11 cellular contexts compared by ENCODE assay signal in the genomic region with DNA sequence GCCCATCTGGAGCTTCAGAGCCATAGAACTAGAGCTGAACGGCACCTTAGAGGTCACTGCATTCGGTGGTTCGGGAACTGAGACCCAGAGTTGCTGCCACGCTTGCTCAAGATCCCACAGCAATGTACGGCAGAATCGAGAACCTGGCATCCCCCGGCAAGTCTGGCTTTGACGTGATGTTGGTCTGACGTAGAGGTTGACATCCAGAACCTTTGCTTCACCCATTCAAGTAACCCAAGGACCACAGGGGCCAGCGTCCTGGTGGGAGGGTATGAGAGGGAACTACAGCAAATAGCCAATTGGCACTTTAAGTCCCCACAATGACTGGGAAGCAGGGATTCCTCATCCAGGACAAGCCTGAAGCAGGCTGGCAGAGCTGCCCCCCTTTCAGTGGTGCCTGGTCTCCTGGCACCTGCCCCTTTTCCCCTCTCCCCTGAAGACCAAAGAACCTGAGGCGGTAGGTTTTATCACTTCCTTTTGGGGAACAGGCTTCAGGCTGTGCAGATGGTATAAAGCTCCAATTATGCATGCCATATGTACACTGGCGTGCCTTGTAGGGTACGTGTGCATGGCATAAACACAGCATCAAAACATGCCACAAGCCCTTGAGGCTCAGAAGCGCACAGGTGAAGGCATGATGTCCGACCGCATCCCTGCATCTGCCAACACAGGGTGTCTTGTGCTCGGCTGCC. TPM values are rescaled to one million over a fixed set of nuclear protein-coding genes. Genes with fewer than 3 reads are reported as not detected.
A peak's percentile ranks its signal among the peaks of the same experiment; 100 is the strongest.
DNase-seq lines count a peak whose midpoint lies in the region; ATAC-seq and TF ChIP-seq lines count a peak whose summit lies in the region.
"Had no signal": no experiment of that assay in that cellular context is flagged by ENCODE, and none has a peak within 500 bp of the region (broad histone marks: within the 10 kb centered on the region; RNA-seq: fewer than 3 reads in every experiment).

No MANE protein-coding gene starts in this region.

- no peak overlapping the region for H3K4me3 Mint-ChIP-seq in activated CD4-positive, alpha-beta T cell treated with anti-CD3 and anti-CD28 coated beads for 36 hours
- H3K4me3 Mint-ChIP-seq in activated CD4-positive, alpha-beta T cell treated with anti-CD3 and anti-CD28 coated beads, Interleukin-2, amount 10 ng/mL, durations not matched to agents 7 days and 5 days: no peak overlapping the region
- H3K4me3 Mint-ChIP-seq: activated T-cell treated with anti-CD3 and anti-CD28 coated beads, Interleukin-2, amount 50 U/mL, for 72 hours; central memory CD8-positive, alpha-beta T cell had no signal

- H3K27me3 ChIP-seq in body of pancreas (no peaks in the 10 kb centered on the region), mucosa of stomach (ENCODE audit: control insufficient read depth, insufficient read depth, low read length) (no peaks in the 10 kb centered on the region), tibial nerve (no peaks in the 10 kb centered on the region)

- no peak overlapping the region for H3K9ac ChIP-seq in mucosa of stomach (ENCODE audit: low read length)

- H3K27ac ChIP-seq in body of pancreas: peak overlapping the region; percentile 52 to 92 (median 90)
- H3K27ac ChIP-seq in tibial nerve: peak overlapping the region; percentile 52 to 94 (median 66)

- H3K4me1 ChIP-seq in body of pancreas (peaks cover 63% of the 10 kb centered on the region), mucosa of stomach (ENCODE audit: control insufficient read depth, insufficient read depth, low read length) (peaks cover 47% of the 10 kb centered on the region), tibial nerve (peaks cover 0 to 58% (median 16%) of the 10 kb centered on the region in 4 donors)

- H3K4me3 ChIP-seq in body of pancreas (no peak overlapping the region), mucosa of stomach (ENCODE audit: low read length) (peak overlapping the region; percentile 3), tibial nerve (peak overlapping the region; percentile 38 to 77 (median 47))
- H3K4me3 ChIP-seq: mucosa of descending colon had no signal

- H3K27me3 Mint-ChIP-seq in activated CD4-positive, alpha-beta T cell treated with anti-CD3 and anti-CD28 coated beads for 36 hours: no peaks in the 10 kb centered on the region
- peaks cover 9% of the 10 kb centered on the region for H3K27me3 Mint-ChIP-seq in activated CD4-positive, alpha-beta T cell treated with anti-CD3 and anti-CD28 coated beads, Interleukin-2, amount 10 ng/mL, durations not matched to agents 7 days and 5 days
- H3K27me3 Mint-ChIP-seq: central memory CD8-positive, alpha-beta T cell had no signal

- TF ChIP-seq CTCF in body of pancreas (IDR thresholded peaks at IDR 0.05): no peak
- no peak for TF ChIP-seq CTCF in tibial nerve (IDR thresholded peaks at IDR 0.05)

- 51 to 72% methylated on average over 9 to 17 of the region's 17 CpGs for WGBS in body of pancreas, 2 donors
- 58 to 70% methylated on average over 13 to 17 of the region's 17 CpGs for WGBS in tibial nerve, 2 donors

- POLR2A ChIA-PET in activated CD4-positive, alpha-beta T cell treated with anti-CD3 and anti-CD28 coated beads for 36 hours (lab: Charles Lee): interaction anchor here (0.6 to 2.9 kb wide), 3 partner anchors 9 to 31 kb away, joined by 4 to 13 read pairs (median 11); partner anchors contain the start of gene TEF
- POLR2A ChIA-PET in activated CD4-positive, alpha-beta T cell treated with anti-CD3 and anti-CD28 coated beads, Interleukin-2, amount 10 ng/mL, durations not matched to agents 7 days and 5 days (lab: Charles Lee): no interaction called here

- CTCF ChIA-PET in activated CD4-positive, alpha-beta T cell treated with anti-CD3 and anti-CD28 coated beads for 36 hours (lab: Charles Lee): interaction anchor here (0.6 to 1.2 kb wide), 5 partner anchors 83 to 701 kb away, joined by 3 to 5 read pairs (median 4); no protein-coding TSS in a partner anchor
- CTCF ChIA-PET in activated CD4-positive, alpha-beta T cell treated with anti-CD3 and anti-CD28 coated beads, Interleukin-2, amount 10 ng/mL, durations not matched to agents 7 days and 5 days (lab: Charles Lee): interaction anchor here (0.9 kb wide), 1 partner anchor 37 kb away, joined by 3 read pairs; no protein-coding TSS in a partner anchor

- TF ChIP-seq POLR2A in body of pancreas (IDR thresholded peaks at IDR 0.05) (no peak), tibial nerve (IDR thresholded peaks at IDR 0.05) (no peak)

- H3K9me3 Mint-ChIP-seq in activated CD4-positive, alpha-beta T cell treated with anti-CD3 and anti-CD28 coated beads for 36 hours (ENCODE audit: low read depth): no peaks in the 10 kb centered on the region
- H3K9me3 Mint-ChIP-seq in activated CD4-positive, alpha-beta T cell treated with anti-CD3 and anti-CD28 coated beads, Interleukin-2, amount 10 ng/mL, durations not matched to agents 7 days and 5 days: no peaks in the 10 kb centered on the region
- H3K9me3 Mint-ChIP-seq: activated T-cell treated with anti-CD3 and anti-CD28 coated beads, Interleukin-2, amount 50 U/mL, for 72 hours; central memory CD8-positive, alpha-beta T cell had no signal

- no peaks in the 10 kb centered on the region for H3K36me3 ChIP-seq in body of pancreas (replicated peaks in 1 of 2; ENCODE audit: insufficient read depth in 1 of 2, low read depth in 2 of 2)
- no peaks in the 10 kb centered on the region for H3K36me3 ChIP-seq in mucosa of stomach (ENCODE audit: control insufficient read depth, insufficient read depth, low read length)
- peaks cover 0 to 9% (median 0%) of the 10 kb centered on the region in 3 donors for H3K36me3 ChIP-seq in tibial nerve

- no peak for DNase-seq in activated CD4-positive, alpha-beta T cell treated with anti-CD3 and anti-CD28 coated beads for 36 hours
- DNase-seq in activated CD4-positive, alpha-beta T cell treated with anti-CD3 and anti-CD28 coated beads, Interleukin-2, amount 10 ng/mL, durations not matched to agents 7 days and 5 days: no peak
- DNase-seq in body of pancreas (no peak), tibial nerve (ENCODE audit: low spot score in 2 of 2) (no peak), mesenteric fat pad (ENCODE audit: low spot score) (no peak), NCI-H526 (lab: John Stamatoyannopoulos, UW) (no peak)
- DNase-seq in stimulated activated CD4-positive, alpha-beta T cell treated with anti-CD3 and anti-CD28 coated beads, Interleukin-12 subunit alpha, Interleukin-12 subunit beta, amount 100 ng/mL, for 4 hours: no peak
- DNase-seq: activated T-cell treated with anti-CD3 and anti-CD28 coated beads, Interleukin-2, amount 50 U/mL, for 72 hours had no signal

- H3K36me3 Mint-ChIP-seq in activated CD4-positive, alpha-beta T cell treated with anti-CD3 and anti-CD28 coated beads for 36 hours (ENCODE audit: low read depth): no peaks in the 10 kb centered on the region
- H3K36me3 Mint-ChIP-seq in activated CD4-positive, alpha-beta T cell treated with anti-CD3 and anti-CD28 coated beads, Interleukin-2, amount 10 ng/mL, durations not matched to agents 7 days and 5 days (ENCODE audit: low read depth): no peaks in the 10 kb centered on the region

- intact Hi-C loops in activated CD4-positive, alpha-beta T cell treated with anti-CD3 and anti-CD28 coated beads for 36 hours (cut with DNase I, micrococcal nuclease): no loop called here
- intact Hi-C loops in body of pancreas (cut with DNase I): no loop called here

- no peak overlapping the region for H3K27ac Mint-ChIP-seq in activated CD4-positive, alpha-beta T cell treated with anti-CD3 and anti-CD28 coated beads for 36 hours
- H3K27ac Mint-ChIP-seq in activated CD4-positive, alpha-beta T cell treated with anti-CD3 and anti-CD28 coated beads, Interleukin-2, amount 10 ng/mL, durations not matched to agents 7 days and 5 days: no peak overlapping the region
- H3K27ac Mint-ChIP-seq: activated T-cell treated with anti-CD3 and anti-CD28 coated beads, Interleukin-2, amount 50 U/mL, for 72 hours had no signal

- no peaks in the 10 kb centered on the region for H3K9me3 ChIP-seq in body of pancreas
- no peaks in the 10 kb centered on the region for H3K9me3 ChIP-seq in mucosa of stomach (ENCODE audit: control insufficient read depth, low read length)
- H3K9me3 ChIP-seq in tibial nerve: no peaks in the 10 kb centered on the region
- H3K9me3 ChIP-seq: mucosa of descending colon had no signal

- TF ChIP-seq EP300 in tibial nerve (IDR thresholded peaks at IDR 0.05): no peak

- H3K4me1 Mint-ChIP-seq in activated CD4-positive, alpha-beta T cell treated with anti-CD3 and anti-CD28 coated beads for 36 hours: no peaks in the 10 kb centered on the region
- H3K4me1 Mint-ChIP-seq in activated CD4-positive, alpha-beta T cell treated with anti-CD3 and anti-CD28 coated beads, Interleukin-2, amount 10 ng/mL, durations not matched to agents 7 days and 5 days: no peaks in the 10 kb centered on the region
- H3K4me1 Mint-ChIP-seq: central memory CD8-positive, alpha-beta T cell had no signal

- peak; percentile 12 for ATAC-seq in activated CD4-positive, alpha-beta T cell treated with anti-CD3 and anti-CD28 coated beads for 36 hours
- ATAC-seq in body of pancreas: no peak

RNA-seq across cellular contexts. Expression of gene TEF, which starts 15.3 kb away (rescaled TPM):
- 1 to 10 TPM; 1.7 to 2.2 TPM for total RNA-seq in activated CD4-positive, alpha-beta T cell treated with anti-CD3 and anti-CD28 coated beads for 36 hours
- total RNA-seq in activated CD4-positive, alpha-beta T cell treated with anti-CD3 and anti-CD28 coated beads, Interleukin-2, amount 10 ng/mL, durations not matched to agents 7 days and 5 days: 1 to 10 TPM; 3.4 to 4.7 TPM
- total RNA-seq in body of pancreas (10 to 100 TPM; 10.9 to 29.0 TPM), tibial nerve (10 to 100 TPM; 20.1 to 49.4 (median 43.9) TPM), mesenteric fat pad (15.6 TPM)

Comparison
In these comparisons a context has a peak if more than half of its experiments do, and no peak if none do; other contexts are left out.
1. H3K4me3 ChIP-seq: peak in mucosa of stomach (single experiment) and tibial nerve (4 of 4); none in body of pancreas (0 of 2).